ENCODE assay signal across 22 cellular contexts in genomic region chr11:73564903-73565302, GRCh38. TPM values are rescaled to one million over a fixed set of nuclear protein-coding genes. Genes with fewer than 3 reads are reported as not detected.
A peak's percentile ranks its signal among the peaks of the same experiment; 100 is the strongest.
DNase-seq lines count a peak whose midpoint lies in the region; FAIRE-seq and TF ChIP-seq lines count a peak whose summit lies in the region.
"Had no signal": no experiment of that assay in that cellular context is flagged by ENCODE, and none has a peak within 500 bp of the region (broad histone marks: within the 10 kb centered on the region; RNA-seq: fewer than 3 reads in every experiment).

No MANE protein-coding gene starts in this region.

- dilution Hi-C loops in keratinocyte (cut with MboI; ENCODE audit: extremely low pct_ligation_motif_present, low sequenced_read_pairs), result no loop called here

- no peak overlapping the region for H3K4me3 ChIP-seq in keratinocyte (ENCODE audit: control insufficient read depth in 2 of 3, extremely low read depth in 1 of 3, insufficient read depth in 2 of 3, low read depth in 1 of 3, low read length in 3 of 3)
- H3K4me3 ChIP-seq: GM23248, PC-9, SK-N-MC had no signal

- H3K27me3 ChIP-seq in keratinocyte (ENCODE audit: control insufficient read depth, extremely low read depth, insufficient read depth, low read length), result no peaks in the 10 kb centered on the region

- H3K4me1 ChIP-seq in keratinocyte (ENCODE audit: control insufficient read depth, extremely low read depth, insufficient read depth, low read length), result peaks cover 2% of the 10 kb centered on the region

- peaks cover 2% of the 10 kb centered on the region for H3K79me2 ChIP-seq in keratinocyte (ENCODE audit: control insufficient read depth, insufficient read depth, low read length)

- H3K36me3 ChIP-seq in keratinocyte (ENCODE audit: control insufficient read depth in 2 of 2, extremely low read depth in 1 of 2, insufficient read depth in 2 of 2, low read length in 2 of 2), result no peaks in the 10 kb centered on the region

- H3K27ac ChIP-seq in keratinocyte (ENCODE audit: control insufficient read depth, insufficient read depth, low read length), result no peak overlapping the region
- H3K27ac ChIP-seq: GM23248, HL-60, PC-9, SK-N-MC had no signal

- no peaks in the 10 kb centered on the region for H3K9me1 ChIP-seq in keratinocyte (ENCODE audit: control insufficient read depth, extremely low read depth, insufficient read depth, low read length)

- H2AFZ ChIP-seq in keratinocyte (ENCODE audit: control insufficient read depth, low read length), result no peak overlapping the region
- H2AFZ ChIP-seq: GM23248, PC-9 had no signal

- H4K20me1 ChIP-seq in keratinocyte (ENCODE audit: control insufficient read depth, extremely low read depth, insufficient read depth, low read length), result no peaks in the 10 kb centered on the region

- no peak overlapping the region for H3K4me2 ChIP-seq in keratinocyte (ENCODE audit: control insufficient read depth, extremely low read depth, insufficient read depth, low read depth, low read length)
- H3K4me2 ChIP-seq: PC-9 had no signal

- no peaks in the 10 kb centered on the region for H3K9me3 ChIP-seq in keratinocyte (ENCODE audit: control insufficient read depth, low read depth, low read length)

- no peak overlapping the region for H3K9ac ChIP-seq in keratinocyte (ENCODE audit: control insufficient read depth, extremely low read depth, insufficient read depth, low read length)
- H3K9ac ChIP-seq: GM23248 had no signal

- FAIRE-seq in keratinocyte (lab: Jason Lieb, UNC), result peak; percentile 34

- no peak for TF ChIP-seq CTCF in keratinocyte (optimal IDR thresholded peaks at IDR 0.05 in 1 of 3, IDR thresholded peaks at IDR 0.05 in 1 of 3, conservative IDR thresholded peaks at IDR 0.05 in 1 of 3; ENCODE audit: extremely low read depth in 1 of 3, insufficient read depth in 2 of 3, low read length in 3 of 3)

- DNase-seq in NOMO-1 (lab: John Stamatoyannopoulos, UW; ENCODE audit: unreplicated experiment in 2 of 2) (peak; percentile 9 to 24), NOMO-1 treated with DMSO at 0.1 percent for 48 hours (lab: John Stamatoyannopoulos, UW; ENCODE audit: unreplicated experiment) (no peak), NCI-H524 treated with DMSO at 0.1 percent for 48 hours (lab: John Stamatoyannopoulos, UW) (peak; percentile 6), keratinocyte (ENCODE audit: low read depth, low spot score) (no peak), NCI-H446 (lab: John Stamatoyannopoulos, UW) (no peak), cerebellar nuclear complex (lab: John Stamatoyannopoulos, UW) (no peak)
- DNase-seq in activated CD4-positive, alpha-beta T cell treated with anti-CD3 and anti-CD28 coated beads for 1 hour, result no peak
- DNase-seq: CD4-positive, CD25-positive, alpha-beta regulatory T cell; GM23248; H9; KG1; NCI-H1092 treated with DMSO at 0.1 percent for 48 hours; NCI-H1436 treated with DMSO at 0.1 percent for 48 hours; NCI-H1930; NCI-H446 treated with DMSO at 0.1 percent for 48 hours; NCI-H774; PC-9; RPMI8226; SHP77; SW 1271 had no signal

RNA-seq across cellular contexts. Expression of gene FAM168A, which starts 33.0 kb away (rescaled TPM):
- polyA plus RNA-seq in keratinocyte, result 11.8 to 15.2 TPM (median 13.5 TPM) in 3 replicates
- 4.3 TPM for polyA plus RNA-seq in keratinocyte (2011; ENCODE audit: low read depth)
- polyA plus RNA-seq in keratinocyte (2011; cell fraction: cytosol; rRNA removed), result 11.3 and 11.4 TPM in 2 replicates
- 24.7 and 30.1 TPM in 2 replicates for polyA plus RNA-seq in keratinocyte (2011; cell fraction: nucleus; rRNA removed)
- 6.5 and 14.6 TPM in 2 replicates for polyA plus RNA-seq in keratinocyte (2012; ENCODE audit: low replicate concordance)
- polyA minus RNA-seq in keratinocyte, result 24.5 to 45.5 TPM (median 32.6 TPM) in 3 replicates
- polyA minus RNA-seq in keratinocyte (2011; cell fraction: cytosol; rRNA and poly(A)+ RNA removed), result 13.6 TPM
- polyA minus RNA-seq in keratinocyte (2011; cell fraction: nucleus; rRNA and poly(A)+ RNA removed), result 22.5 and 36.6 TPM in 2 replicates

Comparison
In these comparisons a context has a peak if more than half of its experiments do, and no peak if none do; other contexts are left out.
1. DNase-seq: peak in NOMO-1 (2 of 2) and NCI-H524 treated with DMSO at 0.1 percent for 48 hours (single experiment); none in NOMO-1 treated with DMSO at 0.1 percent for 48 hours (single experiment), keratinocyte (single experiment), NCI-H446 (0 of 2), cerebellar nuclear complex (0 of 2) and activated CD4-positive, alpha-beta T cell treated with anti-CD3 and anti-CD28 coated beads for 1 hour (single experiment).